In the genomic region with DNA sequence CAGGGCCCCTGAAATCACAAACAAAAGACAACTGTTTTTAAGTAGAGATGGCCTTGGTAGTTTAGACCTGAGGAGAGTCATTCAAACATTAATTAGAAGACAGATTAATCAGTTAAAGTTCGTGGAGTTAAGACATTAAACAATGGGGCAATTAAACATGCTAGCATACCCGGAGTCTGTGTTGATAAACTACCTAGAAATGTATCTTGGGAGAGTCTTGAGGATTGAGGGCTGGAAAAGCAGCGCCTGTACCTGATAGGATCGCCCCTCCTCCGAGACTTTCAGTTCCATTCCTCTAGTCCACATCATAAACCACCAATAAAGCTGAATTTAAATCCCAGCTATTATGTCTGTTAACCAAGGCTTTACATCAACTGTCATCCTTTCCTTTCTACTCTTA, we compare ENCODE assay signal across 9 cellular contexts. TPM values are rescaled to one million over a fixed set of nuclear protein-coding genes. Genes with fewer than 3 reads are reported as not detected.
A peak's percentile ranks its signal among the peaks of the same experiment; 100 is the strongest.
DNase-seq lines count a peak whose midpoint lies in the region; ATAC-seq and TF ChIP-seq lines count a peak whose summit lies in the region.
"Had no signal": no experiment of that assay in that cellular context is flagged by ENCODE, and none has a peak within 500 bp of the region (broad histone marks: within the 10 kb centered on the region; RNA-seq: fewer than 3 reads in every experiment).

No MANE protein-coding gene starts in this region.

- H3K4me3 Mint-ChIP-seq in type B pancreatic cell, result peak overlapping the region; percentile 89

- no peak overlapping the region for H3K23ac ChIP-seq in mesenchymal stem cell (ENCODE audit: low read length in 2 of 2)

- DNase-seq in cardiac muscle cell (ENCODE audit: low read depth in 1 of 2, low spot score in 1 of 2) (no peak), Right ventricle myocardium superior (no peak), body of pancreas (no peak), mesenchymal stem cell (no peak), type B pancreatic cell (ENCODE audit: extremely low spot score, unreplicated experiment) (no peak), AG08395 (ENCODE audit: low spot score) (no peak), EL (no peak)

- no peak overlapping the region for H4K8ac ChIP-seq in mesenchymal stem cell (ENCODE audit: low read length)

- no peak overlapping the region for H3K18ac ChIP-seq in mesenchymal stem cell (ENCODE audit: low read depth in 1 of 2, low read length in 2 of 2)

- no peaks in the 10 kb centered on the region for H3K27me3 Mint-ChIP-seq in type B pancreatic cell

- no peak for TF ChIP-seq CTCF in cardiac muscle cell (IDR thresholded peaks at IDR 0.05; ENCODE audit: low read depth, low read length)
- TF ChIP-seq CTCF in body of pancreas (IDR thresholded peaks at IDR 0.05), result no peak
- TF ChIP-seq CTCF in type B pancreatic cell (conservative IDR thresholded peaks at IDR 0.05), result no peak

- no peak for TF ChIP-seq POLR2A in body of pancreas (IDR thresholded peaks at IDR 0.05)

- no peak overlapping the region for H2AFZ ChIP-seq in mesenchymal stem cell (ENCODE audit: low read depth, low read length)

- H2AK5ac ChIP-seq in mesenchymal stem cell (ENCODE audit: low read length, severe bottlenecking), result no peak overlapping the region

- H3K4me2 ChIP-seq in mesenchymal stem cell (ENCODE audit: low read length, poor library complexity, severe bottlenecking), result peak overlapping the region; percentile 74

- H3K36me3 ChIP-seq in cardiac muscle cell, result no peaks in the 10 kb centered on the region
- no peaks in the 10 kb centered on the region for H3K36me3 ChIP-seq in body of pancreas (replicated peaks in 1 of 2; ENCODE audit: insufficient read depth in 1 of 2, low read depth in 2 of 2)
- H3K36me3 ChIP-seq in mesenchymal stem cell (ENCODE audit: control insufficient read depth in 1 of 2, insufficient read depth in 2 of 2, low read depth in 1 of 2, low read length in 2 of 2), result peaks cover 0 to 3% of the 10 kb centered on the region in 2 experiments

- intact Hi-C loops in Right ventricle myocardium superior (cut with DNase I) (loop anchor here (2.0 kb wide), 1 partner anchor 57 kb away; a partner anchor contains a TSS), body of pancreas (cut with DNase I) (no loop called here)

- no peak overlapping the region for H2BK12ac ChIP-seq in mesenchymal stem cell (ENCODE audit: low read length in 2 of 2)

- no peak overlapping the region for H2BK15ac ChIP-seq in mesenchymal stem cell (ENCODE audit: low read depth, poor library complexity, severe bottlenecking)

- no peak overlapping the region for H4K91ac ChIP-seq in mesenchymal stem cell (ENCODE audit: low read length)

- peaks cover 8% of the 10 kb centered on the region for H3K9me3 Mint-ChIP-seq in type B pancreatic cell

- no peak overlapping the region for H3K4ac ChIP-seq in mesenchymal stem cell (ENCODE audit: low read depth in 1 of 2, low read length in 2 of 2)

- H3K27me3 ChIP-seq in cardiac muscle cell (no peaks in the 10 kb centered on the region), body of pancreas (no peaks in the 10 kb centered on the region), mesenchymal stem cell (ENCODE audit: control insufficient read depth in 1 of 2, insufficient read depth in 1 of 2, low read length in 2 of 2) (no peaks in the 10 kb centered on the region)

- ATAC-seq in Right ventricle myocardium superior (ENCODE audit: poor library complexity) (no peak), body of pancreas (no peak), HG03520 (IDR thresholded peaks at IDR 0.05; ENCODE audit: unreplicated experiment) (no peak)

- H3K36me3 Mint-ChIP-seq in type B pancreatic cell, result peaks cover 17% of the 10 kb centered on the region

- H3K4me1 ChIP-seq in cardiac muscle cell (ENCODE audit: low read depth) (peaks cover 4% of the 10 kb centered on the region), body of pancreas (peaks cover 56% of the 10 kb centered on the region), mesenchymal stem cell (ENCODE audit: control insufficient read depth, insufficient read depth, low read depth, low read length) (peaks cover 6% of the 10 kb centered on the region)

- H3K14ac ChIP-seq in mesenchymal stem cell (ENCODE audit: low read length in 2 of 2), result no peak overlapping the region

- H3K79me1 ChIP-seq in mesenchymal stem cell (replicated peaks; ENCODE audit: low read length, poor library complexity, severe bottlenecking), result no peaks in the 10 kb centered on the region

- H3K9me3 ChIP-seq in cardiac muscle cell (ENCODE audit: low read depth) (no peaks in the 10 kb centered on the region), body of pancreas (no peaks in the 10 kb centered on the region), mesenchymal stem cell (ENCODE audit: control insufficient read depth, low read length) (no peaks in the 10 kb centered on the region)

- peak overlapping the region; percentile 64 for H3K27ac Mint-ChIP-seq in type B pancreatic cell

- 42 to 47% methylated on average over 5 of the region's 5 CpGs for WGBS in body of pancreas, 2 donors
- 90% methylated on average over 3 of the region's 5 CpGs for WGBS in mesenchymal stem cell

- peak overlapping the region; percentile 91 for H3K4me3 ChIP-seq in cardiac muscle cell
- peak overlapping the region in 1 of 2 donors; percentile 57 for H3K4me3 ChIP-seq in body of pancreas
- peak overlapping the region in 1 of 2 experiments; percentile 82 for H3K4me3 ChIP-seq in mesenchymal stem cell (ENCODE audit: insufficient read depth in 1 of 2, low read depth in 1 of 2, low read length in 2 of 2)

- peak overlapping the region; percentile 52 for H3K27ac ChIP-seq in cardiac muscle cell
- H3K27ac ChIP-seq in body of pancreas, result peak overlapping the region; percentile 93 to 98 (median 98)
- H3K27ac ChIP-seq in mesenchymal stem cell (ENCODE audit: low read length, poor library complexity, severe bottlenecking), result no peak overlapping the region

- H2BK120ac ChIP-seq in mesenchymal stem cell (ENCODE audit: low read depth, low read length), result no peak overlapping the region

- peak overlapping the region; percentile 81 for H3K9ac ChIP-seq in mesenchymal stem cell (ENCODE audit: low read length)

- H3K4me1 Mint-ChIP-seq in type B pancreatic cell (ENCODE audit: unreplicated experiment), result peaks cover 10% of the 10 kb centered on the region

- no peak overlapping the region for H2BK5ac ChIP-seq in mesenchymal stem cell (ENCODE audit: low read depth, low read length, poor library complexity, severe bottlenecking)

RNA-seq across cellular contexts. Expression of a gene that starts 1.0 kb away (rescaled TPM):
- total RNA-seq in cardiac muscle cell, result 9.3 and 13.9 TPM in 2 replicates
- polyA plus RNA-seq in cardiac muscle cell, result 30.4 and 46.5 TPM in 2 replicates
- total RNA-seq in Right ventricle myocardium superior, result 9.7 TPM
- 1 to 10 TPM; 5.9 to 8.3 TPM for total RNA-seq in body of pancreas
- polyA plus RNA-seq in mesenchymal stem cell (2013, experiment 1 of 2), result 26.5 TPM
- polyA plus RNA-seq in mesenchymal stem cell (2013, experiment 2 of 2), result 26.4 TPM
- 37.4 and 93.3 TPM in 2 replicates for total RNA-seq in type B pancreatic cell (ENCODE audit: low replicate concordance)

RNA-seq across cellular contexts. Expression of a gene that starts 56.7 kb away (rescaled TPM):
- total RNA-seq in cardiac muscle cell (20.8 and 35.4 TPM in 2 replicates), Right ventricle myocardium superior (69.4 TPM), body of pancreas (10 to 100 TPM; 12.5 to 24.9 TPM), type B pancreatic cell (ENCODE audit: low replicate concordance) (14.2 and 33.6 TPM in 2 replicates)
- 56.9 and 68.5 TPM in 2 replicates for polyA plus RNA-seq in cardiac muscle cell
- 26.2 TPM for polyA plus RNA-seq in mesenchymal stem cell (2013, experiment 1 of 2)
- 26.9 TPM for polyA plus RNA-seq in mesenchymal stem cell (2013, experiment 2 of 2)

RNA-seq across cellular contexts. Expression of a gene that starts 56.8 kb away (rescaled TPM):
- total RNA-seq in cardiac muscle cell (0.57 and 0.81 TPM in 2 replicates), Right ventricle myocardium superior (1.7 TPM), body of pancreas (under 1 TPM in 1 of 2 donors, not detected in 1; 0.26 TPM), type B pancreatic cell (ENCODE audit: low replicate concordance) (1.4 and 1.8 TPM in 2 replicates)
- polyA plus RNA-seq in cardiac muscle cell, result 0.77 and 1.2 TPM in 2 replicates
- polyA plus RNA-seq in mesenchymal stem cell (2013, experiment 1 of 2), result not detected
- polyA plus RNA-seq in mesenchymal stem cell (2013, experiment 2 of 2), result 0.04 TPM
- total RNA-seq: bronchial epithelial cell had no signal
